In genomic region chr3:128294999-128295468, GRCh38 we compare ENCODE assay signal across 17 cellular contexts.
DNase-seq lines count a peak whose midpoint lies in the region; ATAC-seq and TF ChIP-seq lines count a peak whose summit lies in the region.
"Had no signal": no experiment of that assay in that cellular context is flagged by ENCODE, and none has a peak within 500 bp of the region (broad histone marks: within the 10 kb centered on the region; RNA-seq: fewer than 3 reads in every experiment).

No MANE protein-coding gene starts in this region.

- H3K9me3 ChIP-seq in OCI-LY7 (ENCODE audit: low read length), result no peaks in the 10 kb centered on the region

- H3K4me2 ChIP-seq in OCI-LY7 (ENCODE audit: low read length), result peak overlapping the region; percentile 31

- intact Hi-C loops in OCI-LY7 (cut with micrococcal nuclease; ENCODE audit: unreplicated experiment), result no loop called here

- no peaks in the 10 kb centered on the region for H4K20me1 ChIP-seq in OCI-LY7 (ENCODE audit: insufficient read depth, low read length)

- ATAC-seq in activated naive CD8-positive, alpha-beta T cell treated with anti-CD3 and anti-CD28 coated beads, Interleukin-2, amount 50 U/mL, for 24 hours, result no peak
- ATAC-seq in HG03565 (IDR thresholded peaks at IDR 0.05; ENCODE audit: unreplicated experiment), result no peak
- ATAC-seq in HG03097 (IDR thresholded peaks at IDR 0.05; ENCODE audit: low FRiP score, unreplicated experiment), result no peak

- peaks cover 17% of the 10 kb centered on the region for H3K4me1 ChIP-seq in OCI-LY7 (ENCODE audit: insufficient read depth, low read length, poor library complexity, severe bottlenecking)
- H3K4me1 ChIP-seq: breast epithelium, transverse colon had no signal

- H3K36me3 Mint-ChIP-seq in activated naive CD8-positive, alpha-beta T cell treated with anti-CD3 and anti-CD28 coated beads, Interleukin-2, amount 50 U/mL, for 24 hours (ENCODE audit: low read depth), result peaks cover 26% of the 10 kb centered on the region

- no peaks in the 10 kb centered on the region for H3K79me2 ChIP-seq in OCI-LY7 (ENCODE audit: insufficient read depth, low read depth, low read length)

- BruUV-seq in OCI-LY7 (replicated peaks; lab: Mats Ljungman, UMichigan), result no TSS peak

- DNase-seq in activated T-cell treated with anti-CD3 and anti-CD28 coated beads, Interleukin-2, amount 50 U/mL, for 1 hour, result peak; percentile 30
- DNase-seq in activated T-cell treated with anti-CD3 and anti-CD28 coated beads for 4 hours (no peak), OCI-LY7 (ENCODE audit: low spot score) (peak; percentile 30), DMS114 treated with DMSO at 0.1 percent for 48 hours (lab: John Stamatoyannopoulos, UW; ENCODE audit: unreplicated experiment) (no peak)
- no peak for DNase-seq in activated naive CD8-positive, alpha-beta T cell treated with anti-CD3 and anti-CD28 coated beads, Interleukin-2, amount 50 U/mL, for 24 hours
- peak; percentile 18 for DNase-seq in stimulated activated CD8-positive, alpha-beta memory T cell treated with anti-CD3 and anti-CD28 coated beads, Interleukin-4, amount 100 ng/mL, for 48 hours
- DNase-seq: EL, HCEC 1CT, Kasumi-1, naive B cell, NCI-H1105 treated with DMSO at 0.1 percent for 48 hours, posterior cingulate gyrus, small intestine, transverse colon had no signal

- H2AFZ ChIP-seq in OCI-LY7 (ENCODE audit: low read length), result no peak overlapping the region

- H3K9me2 ChIP-seq in OCI-LY7 (ENCODE audit: insufficient read depth, low read length), result no peaks in the 10 kb centered on the region

- TF ChIP-seq CTCF in OCI-LY7 (conservative IDR thresholded peaks at IDR 0.05; ENCODE audit: low read length), result no peak

- no peak overlapping the region for H3K4me3 ChIP-seq in OCI-LY7 (ENCODE audit: low read depth, low read length, poor library complexity, severe bottlenecking)
- H3K4me3 ChIP-seq: breast epithelium, transverse colon had no signal

- CTCF ChIA-PET in OCI-LY7 (lab: Charles Lee; ENCODE audit: unreplicated experiment), result no interaction called here

- no peaks in the 10 kb centered on the region for H3K27me3 Mint-ChIP-seq in activated naive CD8-positive, alpha-beta T cell treated with anti-CD3 and anti-CD28 coated beads, Interleukin-2, amount 50 U/mL, for 24 hours
- H3K27me3 Mint-ChIP-seq: naive B cell had no signal

- peaks cover 8% of the 10 kb centered on the region for H3K9me3 Mint-ChIP-seq in activated naive CD8-positive, alpha-beta T cell treated with anti-CD3 and anti-CD28 coated beads, Interleukin-2, amount 50 U/mL, for 24 hours

- 0 out of 2 replicates have a peak, but pooled peaks cover 3% of the 10 kb centered on the region for H3K36me3 ChIP-seq in OCI-LY7 (ENCODE audit: insufficient read depth, low read length)
- H3K36me3 ChIP-seq: breast epithelium, transverse colon had no signal

- peak overlapping the region; percentile 29 for H3K27ac ChIP-seq in OCI-LY7 (ENCODE audit: low read depth, low read length, poor library complexity, severe bottlenecking)
- H3K27ac ChIP-seq: breast epithelium, transverse colon had no signal

- peaks cover 45% of the 10 kb centered on the region for H3K4me1 Mint-ChIP-seq in activated naive CD8-positive, alpha-beta T cell treated with anti-CD3 and anti-CD28 coated beads, Interleukin-2, amount 50 U/mL, for 24 hours

- POLR2A ChIA-PET in OCI-LY7 (lab: Charles Lee), result no interaction called here

- H3K4me3 Mint-ChIP-seq in activated naive CD8-positive, alpha-beta T cell treated with anti-CD3 and anti-CD28 coated beads, Interleukin-2, amount 50 U/mL, for 24 hours, result no peak overlapping the region
- H3K4me3 Mint-ChIP-seq: naive B cell had no signal

- H3K27ac Mint-ChIP-seq in activated naive CD8-positive, alpha-beta T cell treated with anti-CD3 and anti-CD28 coated beads, Interleukin-2, amount 50 U/mL, for 24 hours, result peak overlapping the region; percentile 67

Comparison
In these comparisons a context has a peak if more than half of its experiments do, and no peak if none do; other contexts are left out.
1. DNase-seq: peak in activated T-cell treated with anti-CD3 and anti-CD28 coated beads, Interleukin-2, amount 50 U/mL, for 1 hour (single experiment), OCI-LY7 (single experiment) and stimulated activated CD8-positive, alpha-beta memory T cell treated with anti-CD3 and anti-CD28 coated beads, Interleukin-4, amount 100 ng/mL, for 48 hours (single experiment); none in activated T-cell treated with anti-CD3 and anti-CD28 coated beads for 4 hours (single experiment), activated naive CD8-positive, alpha-beta T cell treated with anti-CD3 and anti-CD28 coated beads, Interleukin-2, amount 50 U/mL, for 24 hours (single experiment) and DMS114 treated with DMSO at 0.1 percent for 48 hours (single experiment).